34 cellular contexts compared by ENCODE assay signal in the genomic region with DNA sequence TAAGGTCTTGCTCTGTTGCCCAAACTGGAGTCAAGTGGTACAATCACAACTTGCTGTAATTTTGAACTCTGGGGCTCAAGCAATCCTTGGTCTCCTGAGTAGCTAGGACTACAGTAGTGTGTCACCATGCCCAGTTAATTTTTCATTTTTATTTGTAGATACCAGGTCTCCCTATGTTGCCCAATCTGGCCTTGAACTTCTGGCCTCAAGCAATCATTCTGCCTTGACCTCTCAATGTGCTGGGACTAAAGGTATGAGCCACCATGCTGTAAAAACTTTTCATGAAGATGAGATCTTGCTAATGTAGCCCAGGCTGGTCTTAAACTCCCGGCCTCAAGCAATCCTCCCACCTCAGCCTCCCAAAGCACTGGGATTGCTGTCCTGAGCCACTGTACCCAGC.
"Had no signal": no experiment of that assay in that cellular context is flagged by ENCODE, and none has a peak within 500 bp of the region (broad histone marks: within the 10 kb centered on the region; RNA-seq: fewer than 3 reads in every experiment).

No MANE protein-coding gene starts in this region.

- H3K27me3 ChIP-seq: MG63 had no signal

- DNase-seq: Karpas-422, Kasumi-1, MG63, MM.1S, MV-4-11, NCI-H1048, NCI-H1092, NCI-H1092 treated with DMSO at 0.1 percent for 48 hours, NCI-H1105, NCI-H1105 treated with DMSO at 0.1 percent for 48 hours, NCI-H1417, NCI-H1417 treated with DMSO at 0.1 percent for 48 hours, NCI-H1436, NCI-H1436 treated with DMSO at 0.1 percent for 48 hours, NCI-H146, NCI-H1694, NCI-H1694 treated with DMSO at 0.1 percent for 48 hours, NCI-H187, NCI-H187 treated with DMSO at 0.1 percent for 48 hours, NCI-H1930, NCI-H2029, NCI-H2029 treated with DMSO at 0.1 percent for 48 hours, NCI-H2081, NCI-H2081 treated with DMSO at 0.1 percent for 48 hours, NCI-H2107, NCI-H2171, NCI-H2171 treated with DMSO at 0.1 percent for 48 hours, NCI-H2227 treated with DMSO at 0.1 percent for 48 hours, NCI-H226, NCI-H345, NCI-H446, NCI-H446 treated with DMSO at 0.1 percent for 48 hours, NCI-H510A, NCI-H510A treated with DMSO at 0.1 percent for 48 hours had no signal

- H3K36me3 ChIP-seq: MG63 had no signal

- H3K4me3 ChIP-seq: MG63 had no signal
